ENCODE assay signal across 34 cellular contexts in the genomic region with DNA sequence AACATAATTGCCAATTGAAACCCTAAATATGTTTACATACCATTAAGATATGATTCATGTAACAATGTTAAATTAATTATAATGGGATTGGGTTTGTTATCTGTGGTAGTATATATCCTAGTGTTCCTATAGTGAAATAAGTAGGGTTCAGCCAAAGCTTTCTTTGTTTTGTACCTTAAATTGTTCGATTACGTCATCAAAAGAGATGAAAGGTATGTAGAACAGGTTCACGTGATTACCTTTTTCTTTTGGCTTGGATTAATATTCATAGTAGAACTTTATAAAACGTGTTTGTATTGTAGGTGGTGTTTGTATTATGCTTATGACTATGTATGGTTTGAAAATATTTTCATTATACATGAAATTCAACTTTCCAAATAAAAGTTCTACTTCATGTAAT.
DNase-seq lines count a peak whose midpoint lies in the region; ATAC-seq, FAIRE-seq and TF ChIP-seq lines count a peak whose summit lies in the region.
"Had no signal": no experiment of that assay in that cellular context is flagged by ENCODE, and none has a peak within 500 bp of the region (broad histone marks: within the 10 kb centered on the region; RNA-seq: fewer than 3 reads in every experiment).

No MANE protein-coding gene starts in this region.

- H4K20me1 ChIP-seq in HepG2 (ENCODE audit: insufficient read depth, low read length) (no peaks in the 10 kb centered on the region), IMR-90 (ENCODE audit: insufficient read depth, low read length) (no peaks in the 10 kb centered on the region), K562 (replicated peaks; ENCODE audit: control insufficient read depth, insufficient read depth, low read length) (no peaks in the 10 kb centered on the region)
- H4K20me1 ChIP-seq: BLaER1; BLaER1 treated with 17β-estradiol and CSF1 and Interleukin-3, amounts not matched to agents 10 nM and 100 nM had no signal

- H4K91ac ChIP-seq in IMR-90 (ENCODE audit: insufficient read depth, low read depth, low read length) = no peak overlapping the region

- no peak overlapping the region for H2AFZ ChIP-seq in HepG2 (ENCODE audit: low read length)
- H2AFZ ChIP-seq in IMR-90 (replicated peaks; ENCODE audit: low read length, poor library complexity) = no peak overlapping the region
- no peak overlapping the region for H2AFZ ChIP-seq in K562 (ENCODE audit: low read depth, low read length)

- H3K4me3 ChIP-seq in HepG2 (replicated peaks in 1 of 3; ENCODE audit: insufficient read depth in 1 of 3, low read depth in 2 of 3, low read length in 3 of 3) (no peak overlapping the region), right lobe of liver (no peak overlapping the region), HEK293 (ENCODE audit: low read depth, low read length) (no peak overlapping the region), IMR-90 (ENCODE audit: insufficient read depth, low read depth, low read length) (no peak overlapping the region), K562 (no peak overlapping the region)
- H3K4me3 ChIP-seq: A549; BLaER1; BLaER1 treated with 17β-estradiol and CSF1 and Interleukin-3, amounts not matched to agents 10 nM and 100 nM had no signal

- TF ChIP-seq RAD21 in HepG2 (CRISPR knock-in tag; IDR thresholded peaks at IDR 0.05) (no peak), IMR-90 (IDR thresholded peaks at IDR 0.05; ENCODE audit: low read length) (no peak), K562 (CRISPR knock-in tag; conservative IDR thresholded peaks at IDR 0.05 in 1 of 2, IDR thresholded peaks at IDR 0.05 in 1 of 2) (no peak)

- no peak overlapping the region for H3K4ac ChIP-seq in IMR-90 (ENCODE audit: low read depth, low read length)

- no peak overlapping the region for H2BK120ac ChIP-seq in IMR-90 (ENCODE audit: low read depth, low read length)

- H3K79me2 ChIP-seq in HepG2 (ENCODE audit: insufficient read depth, low read length) (no peaks in the 10 kb centered on the region), K562 (ENCODE audit: control insufficient read depth, insufficient read depth, low read length) (no peaks in the 10 kb centered on the region)

- FAIRE-seq in HepG2 (lab: Jason Lieb, UNC) (no peak), K562 (lab: Jason Lieb, UNC) (no peak)
- FAIRE-seq: A549, D721Med had no signal

- H3K27ac ChIP-seq in HepG2 (ENCODE audit: extremely low read length, insufficient read depth, low read length) (no peak overlapping the region), right lobe of liver (no peak overlapping the region), HEK293 (ENCODE audit: extremely low read depth, low read depth, low read length) (no peak overlapping the region), IMR-90 (ENCODE audit: insufficient read depth, low read length) (no peak overlapping the region), K562 (ENCODE audit: extremely low read depth, low read depth, low read length) (no peak overlapping the region)
- H3K27ac ChIP-seq: 22Rv1; A549; BLaER1; BLaER1 treated with 17β-estradiol and CSF1 and Interleukin-3, amounts not matched to agents 10 nM and 100 nM; C4-2B had no signal

- POLR2A ChIA-PET in HepG2 (lab: Yijun Ruan, JAX) = no interaction called here
- POLR2A ChIA-PET in HEK293 (lab: Yijun Ruan, JAX) = no interaction called here
- POLR2A ChIA-PET in IMR-90 (lab: Charles Lee; ENCODE audit: unreplicated experiment) = interaction anchor here (0.6 kb wide), 1 partner anchor 54 kb away, joined by 4 read pairs; no protein-coding TSS in a partner anchor
- POLR2A ChIA-PET in K562 (lab: Yijun Ruan, JAX) = no interaction called here

- H3K4me1 ChIP-seq in HepG2 (ENCODE audit: insufficient read depth, low read length) (no peaks in the 10 kb centered on the region), right lobe of liver (no peaks in the 10 kb centered on the region), HEK293 (ENCODE audit: control insufficient read depth, insufficient read depth, low read length) (no peaks in the 10 kb centered on the region), IMR-90 (ENCODE audit: control insufficient read depth, insufficient read depth, low read length) (no peaks in the 10 kb centered on the region), K562 (replicated peaks in 1 of 2; ENCODE audit: control insufficient read depth in 2 of 2, insufficient read depth in 2 of 2, low read length in 2 of 2) (no peaks in the 10 kb centered on the region)
- H3K4me1 ChIP-seq: A549; BE2C; BLaER1; BLaER1 treated with 17β-estradiol and CSF1 and Interleukin-3, amounts not matched to agents 10 nM and 100 nM; Caco-2 had no signal

- H4K5ac ChIP-seq in IMR-90 (ENCODE audit: low read depth, low read length) = no peak overlapping the region

- no peak overlapping the region for H2BK20ac ChIP-seq in IMR-90 (ENCODE audit: low read depth, low read length)

- H4K8ac ChIP-seq in IMR-90 (ENCODE audit: low read depth in 2 of 2, low read length in 2 of 2) = no peak overlapping the region

- no peak overlapping the region for H2BK15ac ChIP-seq in IMR-90 (ENCODE audit: low read depth, low read length)

- no peak overlapping the region for H3K9ac ChIP-seq in HepG2 (ENCODE audit: insufficient read depth, low read depth, low read length)
- H3K9ac ChIP-seq in IMR-90 (ENCODE audit: low read depth, low read length) = no peak overlapping the region
- no peak overlapping the region for H3K9ac ChIP-seq in K562 (ENCODE audit: insufficient read depth in 1 of 2, low read depth in 2 of 2, low read length in 2 of 2)
- H3K9ac ChIP-seq: BLaER1; BLaER1 treated with 17β-estradiol and CSF1 and Interleukin-3, amounts not matched to agents 10 nM and 100 nM had no signal

- H3K9me3 ChIP-seq in HepG2 (ENCODE audit: low read length) (peaks cover 5% of the 10 kb centered on the region; the same call in 1 of the 2 replicates), right lobe of liver (no peaks in the 10 kb centered on the region), HEK293 (ENCODE audit: control insufficient read depth, insufficient read depth, low read depth, low read length) (no peaks in the 10 kb centered on the region), IMR-90 (ENCODE audit: control insufficient read depth, insufficient read depth, low read length) (no peaks in the 10 kb centered on the region), K562 (replicated peaks; ENCODE audit: control insufficient read depth, insufficient read depth, low read depth, low read length) (no peaks in the 10 kb centered on the region)
- H3K9me3 ChIP-seq: A549; BE2C; BLaER1; BLaER1 treated with 17β-estradiol and CSF1 and Interleukin-3, amounts not matched to agents 10 nM and 100 nM; Caco-2 had no signal

- no peak overlapping the region for H2AK9ac ChIP-seq in IMR-90 (replicated peaks; ENCODE audit: low read depth, low read length, poor library complexity)

- dilution Hi-C loops in IMR-90 (cut with HindIII; ENCODE audit: low sequenced_read_pairs, unreplicated experiment) = no loop called here

- CTCF ChIA-PET in HepG2 (lab: Yijun Ruan, JAX; ENCODE audit: low intra/inter-chr PET ratio, low total read pairs) = no interaction called here
- CTCF ChIA-PET in HEK293 (lab: Yijun Ruan, JAX) = no interaction called here
- CTCF ChIA-PET in IMR-90 (lab: Yijun Ruan, JAX) = no interaction called here
- CTCF ChIA-PET in K562 (lab: Yijun Ruan, JAX; ENCODE audit: low intra/inter-chr PET ratio) = no interaction called here

- no peak overlapping the region for H3K18ac ChIP-seq in IMR-90 (ENCODE audit: low read depth, low read length)

- TF ChIP-seq POLR2A in HepG2 (IDR thresholded peaks at IDR 0.05; ENCODE audit: insufficient read depth in 1 of 2, low read depth in 2 of 2, low read length in 2 of 2) (no peak), right lobe of liver (IDR thresholded peaks at IDR 0.05) (no peak), IMR-90 (IDR thresholded peaks at IDR 0.05; ENCODE audit: low read depth, low read length) (no peak), K562 (conservative IDR thresholded peaks at IDR 0.05) (no peak)

- no peak for TF ChIP-seq CTCF in HepG2 (CRISPR knock-in tag; IDR thresholded peaks at IDR 0.05)
- no peak for TF ChIP-seq CTCF in right lobe of liver (IDR thresholded peaks at IDR 0.05)
- no peak for TF ChIP-seq CTCF in HEK293 (tag by site-specific recombination; IDR thresholded peaks at IDR 0.05)
- TF ChIP-seq CTCF in IMR-90 (conservative IDR thresholded peaks at IDR 0.05; ENCODE audit: low read depth, low read length) = no peak
- no peak for TF ChIP-seq CTCF in K562 (IDR thresholded peaks at IDR 0.05 in 2 of 3, conservative IDR thresholded peaks at IDR 0.05 in 1 of 3; ENCODE audit: insufficient read depth in 2 of 3, low read depth in 1 of 3, low read length in 3 of 3)

- no peaks in the 10 kb centered on the region for H3K79me1 ChIP-seq in IMR-90 (ENCODE audit: low read depth in 1 of 2, low read length in 2 of 2)

- H2BK5ac ChIP-seq in IMR-90 (ENCODE audit: low read depth, low read length, poor library complexity, severe bottlenecking) = no peak overlapping the region

- no TSS peak for BruUV-seq in HepG2 (replicated peaks; lab: Mats Ljungman, UMichigan)
- no TSS peak for BruUV-seq in IMR-90 (replicated peaks; lab: Mats Ljungman, UMichigan)
- BruUV-seq in K562 (replicated peaks; lab: Mats Ljungman, UMichigan) = no TSS peak

- TF ChIP-seq EP300 in HepG2 (IDR thresholded peaks at IDR 0.05; ENCODE audit: low read depth in 2 of 2, low read length in 2 of 2) = no peak
- no peak for TF ChIP-seq EP300 in HepG2 (CRISPR knock-in tag; IDR thresholded peaks at IDR 0.05; ENCODE audit: borderline replicate concordance)
- no peak for TF ChIP-seq EP300 in K562 (IDR thresholded peaks at IDR 0.05; ENCODE audit: low read length)

- intact Hi-C loops in HepG2 (cut with micrococcal nuclease; ENCODE audit: unreplicated experiment) = no loop called here
- intact Hi-C loops in right lobe of liver (cut with DNase I) = no loop called here
- intact Hi-C loops in IMR-90 (cut with micrococcal nuclease) = no loop called here
- intact Hi-C loops in K562 (cut with micrococcal nuclease) = no loop called here

- in situ Hi-C loops in HepG2 (cut with HindIII; ENCODE audit: extremely low pct_ligation_motif_present, low pct_unique_long_range_greater_than_20kb) = no loop called here
- in situ Hi-C loops in IMR-90 (cut with MboI; ENCODE audit: low sequenced_read_pairs) = no loop called here
- in situ Hi-C loops in K562 (cut with MboI) = no loop called here

- H3K23ac ChIP-seq in IMR-90 (ENCODE audit: low read depth, low read length) = no peak overlapping the region

- DNase-seq in HepG2 (ENCODE audit: low spot score) (no peak), right lobe of liver (no peak), IMR-90 (no peak), K562 (ENCODE audit: extremely low read depth in 1 of 4, low spot score in 3 of 4) (no peak)
- DNase-seq in activated CD4-positive, alpha-beta T cell treated with anti-CD3 and anti-CD28 coated beads for 4 hours = no peak
- DNase-seq: 8988T; ACHN; AML-193; BE2C; C1 segment of cervical spinal cord; Caco-2; Calu3; CD4-positive, alpha-beta memory T cell; CD4-positive, alpha-beta T cell; CD4-positive, CD25-positive, alpha-beta regulatory T cell; CD8-positive, alpha-beta memory T cell; CD8-positive, alpha-beta T cell; COR-L47; DMS 273 treated with DMSO at 0.1 percent for 48 hours; DMS153; DMS53; DMS79; DMS79 treated with DMSO at 0.1 percent for 48 hours; DND-41; EL had no signal

- H3K14ac ChIP-seq in IMR-90 (replicated peaks; ENCODE audit: low read depth, low read length) = no peak overlapping the region

- H3K9me1 ChIP-seq in IMR-90 (ENCODE audit: insufficient read depth, low read length) (no peaks in the 10 kb centered on the region), K562 (ENCODE audit: control insufficient read depth, insufficient read depth, low read length) (no peaks in the 10 kb centered on the region)

- ATAC-seq in HepG2 = no peak
- ATAC-seq in right lobe of liver = no peak
- no peak for ATAC-seq in IMR-90 (ENCODE audit: low read depth)
- ATAC-seq in K562 = no peak
- no peak for ATAC-seq in HG02970 (IDR thresholded peaks at IDR 0.05; ENCODE audit: low FRiP score, unreplicated experiment)
- ATAC-seq in GM18861 (IDR thresholded peaks at IDR 0.05; ENCODE audit: unreplicated experiment) = no peak
- ATAC-seq: A549; CD8-positive, alpha-beta T cell had no signal

- H3K4me2 ChIP-seq in HepG2 (ENCODE audit: low read depth, low read length) (no peak overlapping the region), IMR-90 (ENCODE audit: low read depth, low read length) (no peak overlapping the region), K562 (ENCODE audit: insufficient read depth, low read length) (no peak overlapping the region)
- H3K4me2 ChIP-seq: A549; BLaER1; BLaER1 treated with 17β-estradiol and CSF1 and Interleukin-3, amounts not matched to agents 10 nM and 100 nM had no signal

- no peaks in the 10 kb centered on the region for H3K36me3 ChIP-seq in HepG2 (replicated peaks in 1 of 2; ENCODE audit: control insufficient read depth in 1 of 2, insufficient read depth in 2 of 2, low read length in 2 of 2)
- H3K36me3 ChIP-seq in right lobe of liver = no peaks in the 10 kb centered on the region
- no peaks in the 10 kb centered on the region for H3K36me3 ChIP-seq in HEK293 (ENCODE audit: control insufficient read depth in 2 of 2, insufficient read depth in 1 of 2, low read length in 2 of 2)
- H3K36me3 ChIP-seq in IMR-90 (ENCODE audit: control insufficient read depth, insufficient read depth, low read length) = no peaks in the 10 kb centered on the region
- H3K36me3 ChIP-seq in K562 (ENCODE audit: control insufficient read depth, insufficient read depth, low read length) = no peaks in the 10 kb centered on the region
- H3K36me3 ChIP-seq: BE2C; BLaER1; BLaER1 treated with 17β-estradiol and CSF1 and Interleukin-3, amounts not matched to agents 10 nM and 100 nM had no signal

- no peaks in the 10 kb centered on the region for H3K27me3 ChIP-seq in HepG2 (ENCODE audit: control insufficient read depth in 1 of 2, insufficient read depth in 2 of 2, low read length in 2 of 2)
- no peaks in the 10 kb centered on the region for H3K27me3 ChIP-seq in right lobe of liver
- no peaks in the 10 kb centered on the region for H3K27me3 ChIP-seq in IMR-90 (ENCODE audit: control insufficient read depth, insufficient read depth, low read length)
- no peaks in the 10 kb centered on the region for H3K27me3 ChIP-seq in K562 (ENCODE audit: control insufficient read depth in 2 of 2, insufficient read depth in 2 of 2, low read length in 2 of 2)
- H3K27me3 ChIP-seq: BE2C; BLaER1; BLaER1 treated with 17β-estradiol and CSF1 and Interleukin-3, amounts not matched to agents 10 nM and 100 nM had no signal

- no peak overlapping the region for H2AK5ac ChIP-seq in IMR-90 (ENCODE audit: low read depth, low read length)

- no peak overlapping the region for H3K56ac ChIP-seq in IMR-90 (ENCODE audit: extremely low read depth, insufficient read depth, low read length)

- WGBS in HepG2 (ENCODE audit: low lambda C conversion rate) = 34% methylated on average over 4 of the region's 4 CpGs
- 38% methylated on average over 4 of the region's 4 CpGs for WGBS in right lobe of liver (ENCODE audit: insufficient coverage, low coverage, low lambda C conversion rate, missing lambda C conversion rate)
- whole genome bisulfite sequencing in IMR-90 (ENCODE audit: extremely low coverage in 2 of 2, insufficient read length in 1 of 2), 2 experiments = 100% methylated on average over 2 of the region's 4 CpGs; no CpG with 5 or more reads in 1 of the 2 experiments
- WGBS in K562 (ENCODE audit: insufficient coverage, low coverage, missing lambda C conversion rate) = 0% methylated on average over 4 of the region's 4 CpGs
